ENCODE assay signal across 11 cellular contexts in genomic region chr3:16589867-16590624, GRCh38. TPM values are rescaled to one million over a fixed set of nuclear protein-coding genes. Genes with fewer than 3 reads are reported as not detected.
DNase-seq lines count a peak whose midpoint lies in the region; ATAC-seq and TF ChIP-seq lines count a peak whose summit lies in the region.
"Had no signal": no experiment of that assay in that cellular context is flagged by ENCODE, and none has a peak within 500 bp of the region (broad histone marks: within the 10 kb centered on the region; RNA-seq: fewer than 3 reads in every experiment).

No MANE protein-coding gene starts in this region.

- no peaks in the 10 kb centered on the region for H3K27me3 ChIP-seq in GM06990 (replicated peaks; ENCODE audit: control insufficient read depth, insufficient read depth, low read length)

- H3K4me3 ChIP-seq in GM06990 (replicated peaks; ENCODE audit: low read depth, low read length): no peak overlapping the region

- ATAC-seq in GM19023 (IDR thresholded peaks at IDR 0.05; ENCODE audit: unreplicated experiment) (peak; percentile 93), HG02623 (IDR thresholded peaks at IDR 0.05; ENCODE audit: unreplicated experiment) (peak; percentile 97), HG03457 (IDR thresholded peaks at IDR 0.05; ENCODE audit: unreplicated experiment) (peak; percentile 94), WTC11 (no peak)

- no peaks in the 10 kb centered on the region for H3K36me3 Mint-ChIP-seq in WTC11

- H3K27ac Mint-ChIP-seq in WTC11: no peak overlapping the region

- no peak overlapping the region for H3K4me3 Mint-ChIP-seq in WTC11

- DNase-seq in GM06990 (ENCODE audit: extremely low read depth, insufficient read length) (peak; percentile 57), WTC11 (ENCODE audit: low spot score) (no peak), DMS 273 treated with DMSO at 0.1 percent for 48 hours (lab: John Stamatoyannopoulos, UW) (no peak), NCI-H1048 (lab: John Stamatoyannopoulos, UW) (no peak), activated gamma-delta T cell (lab: John Stamatoyannopoulos, UW) (no peak)
- DNase-seq: activated naive CD4-positive, alpha-beta T cell treated with Interleukin-2 at 50 U/mL for 16 hours; effector CD8-positive, alpha-beta T cell had no signal

- POLR2A ChIA-PET in WTC11 (lab: Charles Lee): no interaction called here

- no peaks in the 10 kb centered on the region for H3K36me3 ChIP-seq in GM06990 (ENCODE audit: control insufficient read depth, insufficient read depth, low read length)

- H3K27me3 Mint-ChIP-seq in WTC11 (ENCODE audit: low read depth): no peaks in the 10 kb centered on the region; the same call in 1 of the 2 replicates

- CTCF ChIA-PET in WTC11 (lab: Charles Lee): no interaction called here

- no peaks in the 10 kb centered on the region for H3K4me1 Mint-ChIP-seq in WTC11

- no peaks in the 10 kb centered on the region for H3K9me3 Mint-ChIP-seq in WTC11

- TF ChIP-seq CTCF in GM06990 (IDR thresholded peaks at IDR 0.05; ENCODE audit: insufficient read depth, low read length, poor library complexity, severe bottlenecking) (no peak), WTC11 (IDR thresholded peaks at IDR 0.05) (no peak)

TF ChIP-seq in WTC11, 78 proteins besides CTCF, POLR2A, EP300 and RAD21:
- TF ChIP-seq NR3C1 (CRISPR knock-in tag; conservative IDR thresholded peaks at IDR 0.05; ENCODE audit: low read depth) (no peak), ZNF317 (CRISPR knock-in tag; IDR thresholded peaks at IDR 0.05; ENCODE audit: borderline replicate concordance, low read depth) (no peak), CREB1 (CRISPR knock-in tag; IDR thresholded peaks at IDR 0.05) (no peak), NFATC4 (CRISPR knock-in tag; IDR thresholded peaks at IDR 0.05) (no peak), ZNF671 (CRISPR knock-in tag; IDR thresholded peaks at IDR 0.05) (no peak), E2F4 (CRISPR knock-in tag; IDR thresholded peaks at IDR 0.05; ENCODE audit: borderline replicate concordance, low read depth) (no peak), IRF2 (CRISPR knock-in tag; IDR thresholded peaks at IDR 0.05; ENCODE audit: borderline replicate concordance, low read depth) (no peak), ZNF512 (CRISPR knock-in tag; IDR thresholded peaks at IDR 0.05; ENCODE audit: borderline replicate concordance) (no peak), MXD4 (CRISPR knock-in tag; IDR thresholded peaks at IDR 0.05; ENCODE audit: borderline replicate concordance) (no peak), PRRX2 (CRISPR knock-in tag; IDR thresholded peaks at IDR 0.05) (no peak), GTF2I (CRISPR knock-in tag; conservative IDR thresholded peaks at IDR 0.05) (no peak), TCF7 (CRISPR knock-in tag; IDR thresholded peaks at IDR 0.05; ENCODE audit: low read depth) (no peak), ATF2 (CRISPR knock-in tag; IDR thresholded peaks at IDR 0.05; ENCODE audit: borderline replicate concordance, low read depth) (no peak)
- TF ChIP-seq, protein P1, sequence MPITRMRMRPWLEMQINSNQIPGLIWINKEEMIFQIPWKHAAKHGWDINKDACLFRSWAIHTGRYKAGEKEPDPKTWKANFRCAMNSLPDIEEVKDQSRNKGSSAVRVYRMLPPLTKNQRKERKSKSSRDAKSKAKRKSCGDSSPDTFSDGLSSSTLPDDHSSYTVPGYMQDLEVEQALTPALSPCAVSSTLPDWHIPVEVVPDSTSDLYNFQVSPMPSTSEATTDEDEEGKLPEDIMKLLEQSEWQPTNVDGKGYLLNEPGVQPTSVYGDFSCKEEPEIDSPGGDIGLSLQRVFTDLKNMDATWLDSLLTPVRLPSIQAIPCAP (CRISPR knock-in tag; IDR thresholded peaks at IDR 0.05): no peak
- TF ChIP-seq, protein P2, sequence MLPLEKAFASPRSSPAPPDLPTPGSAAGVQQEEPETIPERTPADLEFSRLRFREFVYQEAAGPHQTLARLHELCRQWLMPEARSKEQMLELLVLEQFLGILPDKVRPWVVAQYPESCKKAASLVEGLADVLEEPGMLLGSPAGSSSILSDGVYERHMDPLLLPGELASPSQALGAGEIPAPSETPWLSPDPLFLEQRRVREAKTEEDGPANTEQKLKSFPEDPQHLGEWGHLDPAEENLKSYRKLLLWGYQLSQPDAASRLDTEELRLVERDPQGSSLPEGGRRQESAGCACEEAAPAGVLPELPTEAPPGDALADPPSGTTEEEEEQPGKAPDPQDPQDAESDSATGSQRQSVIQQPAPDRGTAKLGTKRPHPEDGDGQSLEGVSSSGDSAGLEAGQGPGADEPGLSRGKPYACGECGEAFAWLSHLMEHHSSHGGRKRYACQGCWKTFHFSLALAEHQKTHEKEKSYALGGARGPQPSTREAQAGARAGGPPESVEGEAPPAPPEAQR (CRISPR knock-in tag; IDR thresholded peaks at IDR 0.05): no peak
- TF ChIP-seq, protein P3, sequence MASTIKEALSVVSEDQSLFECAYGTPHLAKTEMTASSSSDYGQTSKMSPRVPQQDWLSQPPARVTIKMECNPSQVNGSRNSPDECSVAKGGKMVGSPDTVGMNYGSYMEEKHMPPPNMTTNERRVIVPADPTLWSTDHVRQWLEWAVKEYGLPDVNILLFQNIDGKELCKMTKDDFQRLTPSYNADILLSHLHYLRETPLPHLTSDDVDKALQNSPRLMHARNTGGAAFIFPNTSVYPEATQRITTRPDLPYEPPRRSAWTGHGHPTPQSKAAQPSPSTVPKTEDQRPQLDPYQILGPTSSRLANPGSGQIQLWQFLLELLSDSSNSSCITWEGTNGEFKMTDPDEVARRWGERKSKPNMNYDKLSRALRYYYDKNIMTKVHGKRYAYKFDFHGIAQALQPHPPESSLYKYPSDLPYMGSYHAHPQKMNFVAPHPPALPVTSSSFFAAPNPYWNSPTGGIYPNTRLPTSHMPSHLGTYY (CRISPR knock-in tag; IDR thresholded peaks at IDR 0.05): no peak

RNA-seq across cellular contexts. Expression of gene DAZL, which starts 15.2 kb away (rescaled TPM):
- total RNA-seq in WTC11 (2021): 3.3 to 4.3 TPM (median 3.9 TPM) in 3 replicates
- total RNA-seq: myocyte had no signal
